Comparison of ENCODE assay signal across 9 cellular contexts in genomic region chr6:33075208-33075567, GRCh38. TPM values are rescaled to one million over a fixed set of nuclear protein-coding genes. Genes with fewer than 3 reads are reported as not detected.
DNase-seq lines count a peak whose midpoint lies in the region; ATAC-seq lines count a peak whose summit lies in the region.
"Had no signal": no experiment of that assay in that cellular context is flagged by ENCODE, and none has a peak within 500 bp of the region (broad histone marks: within the 10 kb centered on the region; RNA-seq: fewer than 3 reads in every experiment).

No MANE protein-coding gene starts in this region.

- H3K27me3 Mint-ChIP-seq in activated CD4-positive, alpha-beta memory T cell treated with anti-CD3 and anti-CD28 coated beads for 36 hours, result peaks cover 16% of the 10 kb centered on the region

- peak; percentile 14 for ATAC-seq in GM18873 (IDR thresholded peaks at IDR 0.05; ENCODE audit: low FRiP score, unreplicated experiment)
- ATAC-seq in GM21723 (IDR thresholded peaks at IDR 0.05; ENCODE audit: unreplicated experiment), result peak; percentile 11

- H3K36me3 ChIP-seq in skeletal muscle tissue (ENCODE audit: control insufficient read depth in 3 of 3, insufficient read depth in 3 of 3, low read length in 3 of 3), result no peaks in the 10 kb centered on the region

- no peaks in the 10 kb centered on the region for H3K9me3 ChIP-seq in skeletal muscle tissue (ENCODE audit: control insufficient read depth in 3 of 3, low read length in 3 of 3)

- peaks cover 2 to 12% (median 7%) of the 10 kb centered on the region in 3 donors for H3K4me1 ChIP-seq in skeletal muscle tissue (ENCODE audit: control insufficient read depth in 3 of 3, insufficient read depth in 3 of 3, low read length in 3 of 3)

- no peaks in the 10 kb centered on the region for H3K36me3 Mint-ChIP-seq in activated CD4-positive, alpha-beta memory T cell treated with anti-CD3 and anti-CD28 coated beads for 36 hours
- H3K36me3 Mint-ChIP-seq: brain had no signal

- H3K27ac ChIP-seq in skeletal muscle tissue (ENCODE audit: low read depth, low read length), result peak overlapping the region; percentile 55

- no peak overlapping the region for H3K4me3 ChIP-seq in skeletal muscle tissue (ENCODE audit: low read length in 3 of 3)

- H3K9me3 Mint-ChIP-seq in activated CD4-positive, alpha-beta memory T cell treated with anti-CD3 and anti-CD28 coated beads for 36 hours, result no peaks in the 10 kb centered on the region
- H3K9me3 Mint-ChIP-seq: brain had no signal

- DNase-seq in activated CD4-positive, alpha-beta memory T cell treated with anti-CD3 and anti-CD28 coated beads for 36 hours, result no peak
- no peak for DNase-seq in activated CD4-positive, CD25-positive, alpha-beta regulatory T cell treated with anti-CD3 and anti-CD28 coated beads, Interleukin-2, amount 50 U/mL, for 72 hours
- DNase-seq in NCI-H345 (lab: John Stamatoyannopoulos, UW), result no peak
- DNase-seq in NCI-H1092 treated with DMSO at 0.1 percent for 48 hours (lab: John Stamatoyannopoulos, UW), result no peak
- DNase-seq: NCI-H2107 had no signal

- no peak overlapping the region for H3K9ac ChIP-seq in skeletal muscle tissue (ENCODE audit: low read depth in 1 of 3, low read length in 3 of 3)

- H3K4me3 Mint-ChIP-seq in activated CD4-positive, alpha-beta memory T cell treated with anti-CD3 and anti-CD28 coated beads for 36 hours, result peak overlapping the region; percentile 68
- H3K4me3 Mint-ChIP-seq: brain had no signal

- CTCF ChIA-PET in activated CD4-positive, alpha-beta memory T cell treated with anti-CD3 and anti-CD28 coated beads for 36 hours (lab: Charles Lee), result interaction anchor here (0.6 to 1.5 kb wide), 5 partner anchors 45 to 174 kb away, joined by 3 to 4 read pairs (median 4); no protein-coding TSS in a partner anchor

- peaks cover 33% of the 10 kb centered on the region for H3K4me1 Mint-ChIP-seq in activated CD4-positive, alpha-beta memory T cell treated with anti-CD3 and anti-CD28 coated beads for 36 hours (ENCODE audit: low read depth)

- POLR2A ChIA-PET in activated CD4-positive, alpha-beta memory T cell treated with anti-CD3 and anti-CD28 coated beads for 36 hours (lab: Charles Lee), result interaction anchor here (0.8 kb wide), 1 partner anchor 103 kb away, joined by 3 read pairs; no protein-coding TSS in a partner anchor

- H3K27ac Mint-ChIP-seq in activated CD4-positive, alpha-beta memory T cell treated with anti-CD3 and anti-CD28 coated beads for 36 hours, result no peak overlapping the region
- H3K27ac Mint-ChIP-seq: brain had no signal

- intact Hi-C loops in activated CD4-positive, alpha-beta memory T cell treated with anti-CD3 and anti-CD28 coated beads for 36 hours (cut with micrococcal nuclease), result no loop called here

- peaks cover 13 to 18% (median 15%) of the 10 kb centered on the region in 3 donors for H3K27me3 ChIP-seq in skeletal muscle tissue (ENCODE audit: control insufficient read depth in 3 of 3, insufficient read depth in 3 of 3, low read length in 3 of 3)

RNA-seq across cellular contexts. Expression of gene HLA-DPB1, which starts 0.6 kb away (rescaled TPM):
- 1 to 10 TPM; 5.1 to 6.9 TPM for total RNA-seq in activated CD4-positive, alpha-beta memory T cell treated with anti-CD3 and anti-CD28 coated beads for 36 hours
- total RNA-seq in skeletal muscle tissue, result 9.9 TPM

RNA-seq across cellular contexts. Expression of gene HLA-DPA1, which starts 1.7 kb away (rescaled TPM):
- total RNA-seq in activated CD4-positive, alpha-beta memory T cell treated with anti-CD3 and anti-CD28 coated beads for 36 hours, result 10 to 100 TPM; 19.3 to 20.9 TPM
- 14.6 TPM for total RNA-seq in skeletal muscle tissue
